In the genomic region with DNA sequence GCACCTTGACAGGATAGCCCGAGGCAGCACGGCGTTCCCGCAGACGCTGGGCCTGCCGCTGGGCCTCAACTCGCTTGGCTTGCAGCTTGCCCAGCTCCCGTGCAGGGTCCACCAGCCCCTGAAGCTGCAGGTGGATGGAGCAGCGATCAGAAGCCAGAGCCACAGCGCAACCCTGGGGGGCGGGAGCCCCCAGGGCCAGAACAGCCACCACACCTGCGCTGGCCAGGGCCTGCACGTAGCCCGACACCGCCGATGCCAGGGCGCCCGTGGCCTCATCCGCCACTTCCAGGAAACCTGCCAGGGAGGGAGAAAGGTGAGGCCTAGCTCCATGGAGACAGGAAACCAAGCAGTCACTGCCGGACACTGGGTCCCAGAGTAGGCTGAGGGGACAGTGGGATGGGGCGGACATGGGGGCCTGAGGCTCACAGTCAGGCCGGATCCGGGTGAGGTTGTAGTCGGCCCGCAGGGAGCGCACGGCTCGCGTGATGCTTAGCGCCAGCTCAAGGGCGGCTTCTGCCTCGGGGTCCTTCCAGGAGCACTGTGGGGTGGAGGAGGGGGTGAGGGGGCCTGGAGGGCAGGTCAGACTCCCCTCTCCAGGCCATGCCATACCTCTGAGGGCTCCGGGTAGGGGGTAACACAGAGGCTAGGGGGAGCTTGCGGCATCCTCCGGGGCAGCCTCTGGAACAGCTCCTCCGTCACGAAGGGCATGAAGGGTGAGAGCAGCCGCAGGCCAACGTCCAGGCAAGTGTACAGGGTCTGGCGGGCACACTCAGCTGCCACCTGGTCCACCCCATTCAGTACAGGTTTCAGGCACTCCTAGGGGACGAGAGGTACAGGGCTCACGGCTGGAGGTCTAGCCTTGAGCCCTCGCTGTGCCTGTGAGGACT, we compare ENCODE assay signal across 24 cellular contexts. TPM values are rescaled to one million over a fixed set of nuclear protein-coding genes. Genes with fewer than 3 reads are reported as not detected.
DNase-seq lines count a peak whose midpoint lies in the region; ATAC-seq, FAIRE-seq and TF ChIP-seq lines count a peak whose summit lies in the region.
"Had no signal": no experiment of that assay in that cellular context is flagged by ENCODE, and none has a peak within 500 bp of the region (broad histone marks: within the 10 kb centered on the region; RNA-seq: fewer than 3 reads in every experiment).

No MANE protein-coding gene starts in this region.

- TF ChIP-seq CTCF in cardiac muscle cell (IDR thresholded peaks at IDR 0.05; ENCODE audit: low read depth, low read length), result no peak
- no peak for TF ChIP-seq CTCF in GM12878 (IDR thresholded peaks at IDR 0.05 in 2 of 3, conservative IDR thresholded peaks at IDR 0.05 in 1 of 3; ENCODE audit: control insufficient read depth in 2 of 3, extremely low read depth in 1 of 3, insufficient read depth in 1 of 3, low read depth in 3 of 3, low read length in 3 of 3)
- TF ChIP-seq CTCF in right lobe of liver (IDR thresholded peaks at IDR 0.05), result no peak
- no peak for TF ChIP-seq CTCF in stomach (IDR thresholded peaks at IDR 0.05)
- TF ChIP-seq CTCF in Peyer's patch (IDR thresholded peaks at IDR 0.05), result no peak

- POLR2A ChIA-PET in GM12878 (lab: Charles Lee), result interaction anchor here (0.5 to 3.2 kb wide), 3 partner anchors 35 to 51 kb away, joined by 4 to 12 read pairs (median 4); a partner anchor contains a TSS

- no peaks in the 10 kb centered on the region for H3K9me3 Mint-ChIP-seq in activated T-helper 2 cell treated with anti-CD3 and anti-CD28 coated beads, Interferon-gamma antibody, Interleukin-2, Interleukin-4, amounts not matched to agents 10 μg/mL and 5 μg/mL and 100 μg/mL, durations not matched to agents 14 hours and 24 hours and 36 hours
- H3K9me3 Mint-ChIP-seq: HFFc6 had no signal

- in situ Hi-C loops in GM12878 (cut with MboI), result no loop called here

- no peaks in the 10 kb centered on the region for H3K27me3 Mint-ChIP-seq in activated T-helper 2 cell treated with anti-CD3 and anti-CD28 coated beads, Interferon-gamma antibody, Interleukin-2, Interleukin-4, amounts not matched to agents 10 μg/mL and 5 μg/mL and 100 μg/mL, durations not matched to agents 14 hours and 24 hours and 36 hours (ENCODE audit: low read depth)

- RAD21 ChIA-PET in GM12878 (lab: Charles Lee; ENCODE audit: unreplicated experiment), result interaction anchor here (0.6 to 1.3 kb wide), 2 partner anchors 83 to 131 kb away, joined by 3 to 4 read pairs; a partner anchor contains a TSS

- H3K4me1 ChIP-seq in cardiac muscle cell (ENCODE audit: low read depth), result peaks cover 22% of the 10 kb centered on the region
- H3K4me1 ChIP-seq in GM12878 (ENCODE audit: control insufficient read depth, insufficient read depth, low read length), result peaks cover 18% of the 10 kb centered on the region
- H3K4me1 ChIP-seq in right lobe of liver, result peaks cover 0 to 25% (median 6%) of the 10 kb centered on the region in 4 donors
- peaks cover 24 to 37% (median 29%) of the 10 kb centered on the region in 4 donors for H3K4me1 ChIP-seq in stomach
- H3K4me1 ChIP-seq in Peyer's patch, result peaks cover 0 to 22% (median 6%) of the 10 kb centered on the region in 4 donors

- no peak overlapping the region for H3K9ac ChIP-seq in GM12878 (ENCODE audit: control insufficient read depth, insufficient read depth, low read length)
- H3K9ac ChIP-seq: GM23248, KMS-11 had no signal

- intact Hi-C loops in cardiac septum (cut with DNase I) (no loop called here), GM12878 (cut with micrococcal nuclease; ENCODE audit: unreplicated experiment) (loop anchor here (10.0 kb wide), 1 partner anchor 46 kb away; a partner anchor contains a TSS), right lobe of liver (cut with DNase I) (loop anchor here (10.0 kb wide), 1 partner anchor 56 kb away; no protein-coding TSS in a partner anchor), stomach (cut with DNase I; ENCODE audit: low total_unique reads) (no loop called here)
- intact Hi-C loops in activated T-helper 2 cell treated with anti-CD3 and anti-CD28 coated beads, Interferon-gamma antibody, Interleukin-2, Interleukin-4, amounts not matched to agents 10 μg/mL and 5 μg/mL and 100 μg/mL, durations not matched to agents 14 hours and 24 hours and 36 hours (cut with micrococcal nuclease), result no loop called here

- H3K27me3 ChIP-seq in cardiac muscle cell, result no peaks in the 10 kb centered on the region
- no peaks in the 10 kb centered on the region for H3K27me3 ChIP-seq in GM12878 (replicated peaks in 1 of 2; ENCODE audit: control insufficient read depth in 2 of 2, insufficient read depth in 2 of 2, low read length in 1 of 2)
- H3K27me3 ChIP-seq in right lobe of liver, result no peaks in the 10 kb centered on the region
- no peaks in the 10 kb centered on the region for H3K27me3 ChIP-seq in stomach
- no peaks in the 10 kb centered on the region for H3K27me3 ChIP-seq in Peyer's patch
- H3K27me3 ChIP-seq: SJSA1 had no signal

- peak; percentile 41; the same call in 1 of the 2 replicates for TF ChIP-seq POLR2A in GM12878 (IDR thresholded peaks at IDR 0.05; ENCODE audit: low read depth, low read length)
- TF ChIP-seq POLR2A in right lobe of liver (IDR thresholded peaks at IDR 0.05), result no peak
- no peak for TF ChIP-seq POLR2A in stomach (IDR thresholded peaks at IDR 0.05)
- no peak for TF ChIP-seq POLR2A in Peyer's patch (IDR thresholded peaks at IDR 0.05)

- no peak for TF ChIP-seq RAD21 in GM12878 (IDR thresholded peaks at IDR 0.05; ENCODE audit: insufficient read depth, low read depth, low read length)

- BruUV-seq in GM12878 (replicated peaks; lab: Mats Ljungman, UMichigan), result no TSS peak

- H3K36me3 ChIP-seq in cardiac muscle cell (no peaks in the 10 kb centered on the region), GM12878 (ENCODE audit: control insufficient read depth in 2 of 2, insufficient read depth in 2 of 2, low read length in 1 of 2) (peaks cover 0 to 39% of the 10 kb centered on the region in 2 experiments; a peak in 3 of 4 replicates), right lobe of liver (peaks cover 0 to 31% (median 15%) of the 10 kb centered on the region in 4 donors), stomach (peaks cover 52 to 65% (median 64%) of the 10 kb centered on the region in 4 donors), Peyer's patch (peaks cover 0 to 61% (median 0%) of the 10 kb centered on the region in 3 donors)

- SMC1A ChIA-PET in GM12878 (lab: Charles Lee; ENCODE audit: uncharacterized antibody, unreplicated experiment), result interaction anchor here (1.1 to 1.4 kb wide), 2 partner anchors 26 to 42 kb away, joined by 4 read pairs; no protein-coding TSS in a partner anchor

- H3K36me3 Mint-ChIP-seq in activated T-helper 2 cell treated with anti-CD3 and anti-CD28 coated beads, Interferon-gamma antibody, Interleukin-2, Interleukin-4, amounts not matched to agents 10 μg/mL and 5 μg/mL and 100 μg/mL, durations not matched to agents 14 hours and 24 hours and 36 hours (ENCODE audit: low read depth), result peaks cover 43% of the 10 kb centered on the region

- ATAC-seq in GM12878, result no peak
- ATAC-seq in right lobe of liver, result peak in 1 of 4 donors; percentile 17

- no peak overlapping the region for H3K4me3 Mint-ChIP-seq in activated T-helper 2 cell treated with anti-CD3 and anti-CD28 coated beads, Interferon-gamma antibody, Interleukin-2, Interleukin-4, amounts not matched to agents 10 μg/mL and 5 μg/mL and 100 μg/mL, durations not matched to agents 14 hours and 24 hours and 36 hours (ENCODE audit: low read depth)
- H3K4me3 Mint-ChIP-seq: HFFc6 had no signal

- no peak overlapping the region for H3K27ac Mint-ChIP-seq in activated T-helper 2 cell treated with anti-CD3 and anti-CD28 coated beads, Interferon-gamma antibody, Interleukin-2, Interleukin-4, amounts not matched to agents 10 μg/mL and 5 μg/mL and 100 μg/mL, durations not matched to agents 14 hours and 24 hours and 36 hours

- TF ChIP-seq EP300 in GM12878 (IDR thresholded peaks at IDR 0.05; ENCODE audit: borderline replicate concordance in 1 of 2, control insufficient read depth in 1 of 2, low read depth in 2 of 2, low read length in 2 of 2) (no peak), stomach (IDR thresholded peaks at IDR 0.05) (no peak)

- FAIRE-seq in GM12878 (lab: Jason Lieb, UNC) (no peak), urothelium cell line (lab: Jason Lieb, UNC) (no peak)
- FAIRE-seq: D721Med, GM18507 had no signal

- H4K20me1 ChIP-seq in GM12878 (ENCODE audit: control insufficient read depth, insufficient read depth), result no peaks in the 10 kb centered on the region

- no peak for DNase-seq in cardiac muscle cell (ENCODE audit: low read depth in 1 of 2, low spot score in 1 of 2)
- no peak for DNase-seq in cardiac septum (ENCODE audit: low spot score)
- DNase-seq in GM12878 (ENCODE audit: low read depth, low spot score), result no peak
- peak in 2 of 3 donors; percentile 48 to 78 for DNase-seq in right lobe of liver
- peak; percentile 41 for DNase-seq in stomach
- DNase-seq in activated T-helper 2 cell treated with anti-CD3 and anti-CD28 coated beads, Interferon-gamma antibody, Interleukin-2, Interleukin-4, amounts not matched to agents 10 μg/mL and 5 μg/mL and 100 μg/mL, durations not matched to agents 14 hours and 24 hours and 36 hours (ENCODE audit: low spot score), result no peak
- no peak for DNase-seq in urothelium cell line (ENCODE audit: low spot score)
- DNase-seq in Peyer's patch, result no peak
- DNase-seq: GM23248, H7, HFFc6, IMR-90, NCI-H1048, NCI-H1417, NCI-H1694, NCI-H2029 treated with DMSO at 0.1 percent for 48 hours, NCI-H446 treated with DMSO at 0.1 percent for 48 hours, NCI-H526, NCI-H82, Right ventricle myocardium superior had no signal

- no peak overlapping the region for H3K4me3 ChIP-seq in cardiac muscle cell
- H3K4me3 ChIP-seq in GM12878, result no peak overlapping the region
- H3K4me3 ChIP-seq in right lobe of liver, result no peak overlapping the region
- no peak overlapping the region for H3K4me3 ChIP-seq in stomach
- no peak overlapping the region for H3K4me3 ChIP-seq in Peyer's patch
- H3K4me3 ChIP-seq: GM23248, SJSA1 had no signal

- no peak overlapping the region for H3K4me2 ChIP-seq in GM12878 (ENCODE audit: control insufficient read depth, insufficient read depth)
- H3K4me2 ChIP-seq: KMS-11 had no signal

- H3K79me2 ChIP-seq in GM12878 (ENCODE audit: control insufficient read depth, insufficient read depth, low read length), result no peaks in the 10 kb centered on the region

- CTCF ChIA-PET in GM12878 (lab: Yijun Ruan, JAX), result interaction anchor here (0.7 to 4.1 kb wide), 4 partner anchors 11 to 44 kb away, joined by 3 to 12 read pairs (median 6); a partner anchor contains a TSS

- H3K9me3 ChIP-seq in cardiac muscle cell (ENCODE audit: low read depth), result no peaks in the 10 kb centered on the region
- H3K9me3 ChIP-seq in GM12878 (replicated peaks; ENCODE audit: control insufficient read depth, insufficient read depth, low read length), result no peaks in the 10 kb centered on the region
- no peaks in the 10 kb centered on the region for H3K9me3 ChIP-seq in right lobe of liver
- H3K9me3 ChIP-seq in stomach, result no peaks in the 10 kb centered on the region
- no peaks in the 10 kb centered on the region for H3K9me3 ChIP-seq in Peyer's patch
- H3K9me3 ChIP-seq: SJSA1 had no signal

- peaks cover 19% of the 10 kb centered on the region for H3K4me1 Mint-ChIP-seq in activated T-helper 2 cell treated with anti-CD3 and anti-CD28 coated beads, Interferon-gamma antibody, Interleukin-2, Interleukin-4, amounts not matched to agents 10 μg/mL and 5 μg/mL and 100 μg/mL, durations not matched to agents 14 hours and 24 hours and 36 hours (ENCODE audit: low read depth)

- WGBS in GM12878 (ENCODE audit: insufficient coverage, insufficient replicate concordance, low lambda C conversion rate, missing lambda C conversion rate), result 96% methylated on average over 35 of the region's 43 CpGs
- WGBS in right lobe of liver (ENCODE audit: insufficient coverage, low coverage, low lambda C conversion rate, missing lambda C conversion rate), result no CpG with 5 or more reads among the region's 43 CpGs
- WGBS in stomach, 5 donors, result 75 to 93% (median 87%) methylated on average over 27 to 43 of the region's 43 CpGs

- H3K27ac ChIP-seq in cardiac muscle cell (peak overlapping the region; percentile 91), GM12878 (ENCODE audit: control insufficient read depth, insufficient read depth) (no peak overlapping the region), right lobe of liver (no peak overlapping the region), stomach (peak overlapping the region in 4 of 5 donors; percentile 8 to 83 (median 56)), Peyer's patch (no peak overlapping the region)
- H3K27ac ChIP-seq: GM23248, SJSA1 had no signal

- H2AFZ ChIP-seq in GM12878 (ENCODE audit: control insufficient read depth, low read depth, low read length), result no peak overlapping the region
- H2AFZ ChIP-seq: GM23248 had no signal

RNA-seq across cellular contexts. Expression of a gene that starts 2.1 kb away (rescaled TPM):
- total RNA-seq in cardiac muscle cell (16.1 and 24.7 TPM in 2 replicates), cardiac septum (21.5 TPM), GM12878 (2014; rRNA removed) (2.0 and 2.7 TPM in 2 replicates), GM12878 (2014; rRNA removed; fragmentation: Illumina TruSeq; extraction: Trizol) (0.94 and 1.2 TPM in 2 replicates), GM12878 (2021) (2.3 and 3.1 TPM in 2 replicates), right lobe of liver (1 to 10 TPM; 1.2 to 5.2 (median 2.7) TPM), stomach (10 to 100 TPM in 1 of 5 donors, 1 to 10 TPM in 3, not detected in 1; 4.2 to 18.3 (median 7.5) TPM), Peyer's patch (10 to 100 TPM in 3 of 4 donors, not detected in 1; 16.8 to 26.0 (median 19.7) TPM)
- polyA plus RNA-seq in cardiac muscle cell (9.9 and 12.3 TPM in 2 replicates), GM12878 (2011; rRNA removed) (1.1 and 1.3 TPM in 2 replicates), GM12878 (2014; fragmentation: Illumina TruSeq; extraction: Trizol) (1.0 TPM in 1 of 2 replicates, not detected in the other), GM12878 (2014; fragmentation: Nextera tagmentation; extraction: Ambion mirVana) (under 1 TPM in 1 of 2 experiments, not detected in 1; 0.11 TPM), GM12878 (2014; rRNA removed) (2.6 and 3.0 TPM in 2 replicates), GM12878 (2016; fragmentation: Nextera tagmentation; extraction: Ambion mirVana) (1 to 10 TPM; 1.2 TPM), stomach (1 to 10 TPM; 1.3 to 1.4 (median 1.4) TPM)
- 7.5 and 10.4 TPM in 2 replicates for total RNA-seq in GM12878 (2013; cell fraction: nucleolus; rRNA removed)
- polyA plus RNA-seq in GM12878 (2011; ENCODE audit: low read depth), result 0.33 TPM
- 1.4 and 1.8 TPM in 2 replicates for polyA plus RNA-seq in GM12878 (2011; cell fraction: cytosol; rRNA removed)
- polyA plus RNA-seq in GM12878 (2011; cell fraction: nucleus; rRNA removed), result 12.8 and 13.9 TPM in 2 replicates
- polyA plus RNA-seq in GM12878 (2012), result 1.2 and 1.4 TPM in 2 replicates
- polyA minus RNA-seq in GM12878 (2011; rRNA and poly(A)+ RNA removed), result 1.6 and 2.3 TPM in 2 replicates
- 2.5 TPM in 1 of 2 replicates, not detected in the other for polyA minus RNA-seq in GM12878 (2011; cell fraction: cytosol; rRNA and poly(A)+ RNA removed)
- 3.5 and 6.2 TPM in 2 replicates for polyA minus RNA-seq in GM12878 (2011; cell fraction: nucleus; rRNA and poly(A)+ RNA removed)
- 5.6 and 5.9 TPM in 2 replicates for total RNA-seq in activated T-helper 2 cell treated with anti-CD3 and anti-CD28 coated beads, Interferon-gamma antibody, Interleukin-2, Interleukin-4, amounts not matched to agents 10 μg/mL and 5 μg/mL and 100 μg/mL, durations not matched to agents 14 hours and 24 hours and 36 hours
- total RNA-seq: SJSA1 had no signal

RNA-seq across cellular contexts. Expression of a gene that starts 16.3 kb away (rescaled TPM):
- total RNA-seq in cardiac muscle cell, result 46.3 and 49.7 TPM in 2 replicates
- 51.5 and 63.9 TPM in 2 replicates for polyA plus RNA-seq in cardiac muscle cell
- total RNA-seq in cardiac septum, result 35.0 TPM
- 71.4 and 80.0 TPM in 2 replicates for total RNA-seq in GM12878 (2013; cell fraction: nucleolus; rRNA removed)
- 61.4 and 90.1 TPM in 2 replicates for total RNA-seq in GM12878 (2014; rRNA removed)
- total RNA-seq in GM12878 (2014; rRNA removed; fragmentation: Illumina TruSeq; extraction: Trizol), result 63.8 and 69.1 TPM in 2 replicates
- 232 and 243 TPM in 2 replicates for total RNA-seq in GM12878 (2021)
- polyA plus RNA-seq in GM12878 (2011; ENCODE audit: low read depth), result 31.0 TPM
- polyA plus RNA-seq in GM12878 (2011; rRNA removed), result 11.3 and 15.8 TPM in 2 replicates
- 28.9 and 30.5 TPM in 2 replicates for polyA plus RNA-seq in GM12878 (2011; cell fraction: cytosol; rRNA removed)
- 193 and 303 TPM in 2 replicates for polyA plus RNA-seq in GM12878 (2011; cell fraction: nucleus; rRNA removed)
- 42.8 and 46.7 TPM in 2 replicates for polyA plus RNA-seq in GM12878 (2012)
- polyA plus RNA-seq in GM12878 (2014; fragmentation: Illumina TruSeq; extraction: Trizol), result 92.9 and 138 TPM in 2 replicates
- 1 to 10 TPM; 1.2 to 5.7 TPM for polyA plus RNA-seq in GM12878 (2014; fragmentation: Nextera tagmentation; extraction: Ambion mirVana)
- 71.3 and 92.5 TPM in 2 replicates for polyA plus RNA-seq in GM12878 (2014; rRNA removed)
- 100 to 1,000 TPM; 121 to 155 TPM for polyA plus RNA-seq in GM12878 (2016; fragmentation: Nextera tagmentation; extraction: Ambion mirVana)
- polyA minus RNA-seq in GM12878 (2011; rRNA and poly(A)+ RNA removed), result 35.0 and 60.0 TPM in 2 replicates
- 52.5 and 54.9 TPM in 2 replicates for polyA minus RNA-seq in GM12878 (2011; cell fraction: cytosol; rRNA and poly(A)+ RNA removed)
- polyA minus RNA-seq in GM12878 (2011; cell fraction: nucleus; rRNA and poly(A)+ RNA removed), result 42.4 and 91.2 TPM in 2 replicates
- 10 to 100 TPM; 31.0 to 58.1 (median 41.0) TPM for total RNA-seq in right lobe of liver
- total RNA-seq in stomach, result 10 to 100 TPM; 21.6 to 56.5 (median 24.1) TPM
- 10 to 100 TPM; 11.0 to 31.8 (median 27.7) TPM for polyA plus RNA-seq in stomach
- 166 and 176 TPM in 2 replicates for total RNA-seq in activated T-helper 2 cell treated with anti-CD3 and anti-CD28 coated beads, Interferon-gamma antibody, Interleukin-2, Interleukin-4, amounts not matched to agents 10 μg/mL and 5 μg/mL and 100 μg/mL, durations not matched to agents 14 hours and 24 hours and 36 hours
- 10 to 100 TPM; 33.9 to 53.6 (median 44.7) TPM for total RNA-seq in Peyer's patch

RNA-seq across cellular contexts. Expression of a gene that starts 16.8 kb away (rescaled TPM):
- total RNA-seq in cardiac muscle cell, result 3.9 and 11.6 TPM in 2 replicates
- 2.1 and 4.2 TPM in 2 replicates for polyA plus RNA-seq in cardiac muscle cell
- total RNA-seq in cardiac septum, result 0.86 TPM
- 19.2 and 21.8 TPM in 2 replicates for total RNA-seq in GM12878 (2013; cell fraction: nucleolus; rRNA removed)
- 3.4 and 6.3 TPM in 2 replicates for total RNA-seq in GM12878 (2014; rRNA removed)
- 6.0 and 6.1 TPM in 2 replicates for total RNA-seq in GM12878 (2014; rRNA removed; fragmentation: Illumina TruSeq; extraction: Trizol)
- 8.6 and 13.0 TPM in 2 replicates for total RNA-seq in GM12878 (2021)
- polyA plus RNA-seq in GM12878 (2011; ENCODE audit: low read depth), result 11.4 TPM
- polyA plus RNA-seq in GM12878 (2011; rRNA removed), result 3.2 and 5.6 TPM in 2 replicates
- 1.7 TPM in 2 replicates for polyA plus RNA-seq in GM12878 (2011; cell fraction: cytosol; rRNA removed)
- 53.4 and 54.9 TPM in 2 replicates for polyA plus RNA-seq in GM12878 (2011; cell fraction: nucleus; rRNA removed)
- polyA plus RNA-seq in GM12878 (2012), result 10.0 and 18.1 TPM in 2 replicates
- polyA plus RNA-seq in GM12878 (2014; fragmentation: Illumina TruSeq; extraction: Trizol), result 9.5 and 15.4 TPM in 2 replicates
- polyA plus RNA-seq in GM12878 (2014; fragmentation: Nextera tagmentation; extraction: Ambion mirVana), result 1 to 10 TPM; 1.6 to 3.1 TPM
- 10.4 and 12.2 TPM in 2 replicates for polyA plus RNA-seq in GM12878 (2014; rRNA removed)
- 1 to 10 TPM; 3.5 to 4.7 TPM for polyA plus RNA-seq in GM12878 (2016; fragmentation: Nextera tagmentation; extraction: Ambion mirVana)
- not detected in 2 replicates for polyA minus RNA-seq in GM12878 (2011; rRNA and poly(A)+ RNA removed)
- polyA minus RNA-seq in GM12878 (2011; cell fraction: cytosol; rRNA and poly(A)+ RNA removed), result not detected in 2 replicates
- 1.1 and 5.0 TPM in 2 replicates for polyA minus RNA-seq in GM12878 (2011; cell fraction: nucleus; rRNA and poly(A)+ RNA removed)
- 1 to 10 TPM in 2 of 6 experiments, under 1 TPM in 3, not detected in 1; 0.62 to 1.6 (median 0.90) TPM for total RNA-seq in right lobe of liver
- total RNA-seq in stomach, result 10 to 100 TPM in 2 of 5 donors, 1 to 10 TPM in 2, not detected in 1; 2.7 to 40.8 (median 7.6) TPM
- polyA plus RNA-seq in stomach, result 1 to 10 TPM; 2.4 to 5.4 (median 2.9) TPM
- 16.4 and 18.9 TPM in 2 replicates for total RNA-seq in activated T-helper 2 cell treated with anti-CD3 and anti-CD28 coated beads, Interferon-gamma antibody, Interleukin-2, Interleukin-4, amounts not matched to agents 10 μg/mL and 5 μg/mL and 100 μg/mL, durations not matched to agents 14 hours and 24 hours and 36 hours
- 10 to 100 TPM in 1 of 4 donors, 1 to 10 TPM in 3; 6.6 to 10.3 (median 9.5) TPM for total RNA-seq in Peyer's patch
- total RNA-seq: IMR-90 had no signal

RNA-seq across cellular contexts. Expression of a gene that starts 27.5 kb away (rescaled TPM):
- total RNA-seq in cardiac muscle cell, result 58.9 and 64.2 TPM in 2 replicates
- polyA plus RNA-seq in cardiac muscle cell, result 76.8 and 88.6 TPM in 2 replicates
- total RNA-seq in cardiac septum, result 24.0 TPM
- total RNA-seq in GM12878 (2013; cell fraction: nucleolus; rRNA removed), result 5.2 and 7.8 TPM in 2 replicates
- 146 and 163 TPM in 2 replicates for total RNA-seq in GM12878 (2014; rRNA removed)
- total RNA-seq in GM12878 (2014; rRNA removed; fragmentation: Illumina TruSeq; extraction: Trizol), result 97.1 and 99.1 TPM in 2 replicates
- total RNA-seq in GM12878 (2021), result 117 and 123 TPM in 2 replicates
- polyA plus RNA-seq in GM12878 (2011; ENCODE audit: low read depth), result 82.2 TPM
- polyA plus RNA-seq in GM12878 (2011; rRNA removed), result 81.9 and 101 TPM in 2 replicates
- 186 and 196 TPM in 2 replicates for polyA plus RNA-seq in GM12878 (2011; cell fraction: cytosol; rRNA removed)
- 68.3 and 79.7 TPM in 2 replicates for polyA plus RNA-seq in GM12878 (2011; cell fraction: nucleus; rRNA removed)
- 82.7 and 97.0 TPM in 2 replicates for polyA plus RNA-seq in GM12878 (2012)
- polyA plus RNA-seq in GM12878 (2014; fragmentation: Illumina TruSeq; extraction: Trizol), result 116 and 131 TPM in 2 replicates
- polyA plus RNA-seq in GM12878 (2014; fragmentation: Nextera tagmentation; extraction: Ambion mirVana), result 100 to 1,000 TPM; 245 to 248 TPM
- polyA plus RNA-seq in GM12878 (2014; rRNA removed), result 143 and 165 TPM in 2 replicates
- polyA plus RNA-seq in GM12878 (2016; fragmentation: Nextera tagmentation; extraction: Ambion mirVana), result 100 to 1,000 TPM; 238 to 276 TPM
- 102 and 120 TPM in 2 replicates for polyA minus RNA-seq in GM12878 (2011; rRNA and poly(A)+ RNA removed)
- 47.5 and 49.6 TPM in 2 replicates for polyA minus RNA-seq in GM12878 (2011; cell fraction: cytosol; rRNA and poly(A)+ RNA removed)
- polyA minus RNA-seq in GM12878 (2011; cell fraction: nucleus; rRNA and poly(A)+ RNA removed), result 10.9 and 15.6 TPM in 2 replicates
- 10 to 100 TPM; 11.0 to 26.1 (median 11.6) TPM for total RNA-seq in right lobe of liver
- total RNA-seq in stomach, result 10 to 100 TPM in 3 of 5 donors, 1 to 10 TPM in 1, not detected in 1; 6.7 to 34.5 (median 11.4) TPM
- 10 to 100 TPM; 45.2 to 55.8 (median 50.4) TPM for polyA plus RNA-seq in stomach
- total RNA-seq in activated T-helper 2 cell treated with anti-CD3 and anti-CD28 coated beads, Interferon-gamma antibody, Interleukin-2, Interleukin-4, amounts not matched to agents 10 μg/mL and 5 μg/mL and 100 μg/mL, durations not matched to agents 14 hours and 24 hours and 36 hours, result 130 TPM in 2 replicates
- 10 to 100 TPM; 11.8 to 42.9 (median 19.1) TPM for total RNA-seq in Peyer's patch

RNA-seq across cellular contexts. Expression of a gene that starts 35.8 kb away (rescaled TPM):
- total RNA-seq in cardiac muscle cell (1.6 and 3.1 TPM in 2 replicates), cardiac septum (2.4 TPM), GM12878 (2014; rRNA removed) (1.2 and 1.4 TPM in 2 replicates), GM12878 (2014; rRNA removed; fragmentation: Illumina TruSeq; extraction: Trizol) (1.4 and 1.6 TPM in 2 replicates), GM12878 (2021) (1.5 and 1.6 TPM in 2 replicates), right lobe of liver (1 to 10 TPM in 1 of 6 experiments, under 1 TPM in 5; 0.37 to 1.2 (median 0.56) TPM), stomach (1 to 10 TPM in 2 of 5 donors, not detected in 3; 1.1 to 1.7 TPM), Peyer's patch (1 to 10 TPM in 2 of 4 donors, under 1 TPM in 1, not detected in 1; 0.88 to 1.7 (median 1.5) TPM)
- polyA plus RNA-seq in cardiac muscle cell (4.5 and 5.2 TPM in 2 replicates), GM12878 (2011; rRNA removed) (1.8 and 1.9 TPM in 2 replicates), GM12878 (2014; fragmentation: Illumina TruSeq; extraction: Trizol) (1.5 and 1.6 TPM in 2 replicates), GM12878 (2014; fragmentation: Nextera tagmentation; extraction: Ambion mirVana) (under 1 TPM; 0.69 TPM), GM12878 (2014; rRNA removed) (1.4 and 1.6 TPM in 2 replicates), GM12878 (2016; fragmentation: Nextera tagmentation; extraction: Ambion mirVana) (1 to 10 TPM; 1.6 to 2.5 TPM), stomach (under 1 TPM; 0.46 to 0.98 (median 0.75) TPM)
- 0.66 and 1.0 TPM in 2 replicates for total RNA-seq in GM12878 (2013; cell fraction: nucleolus; rRNA removed)
- polyA plus RNA-seq in GM12878 (2011; ENCODE audit: low read depth), result 0.67 TPM
- polyA plus RNA-seq in GM12878 (2011; cell fraction: cytosol; rRNA removed), result 1.1 TPM in 2 replicates
- 0.82 and 1.1 TPM in 2 replicates for polyA plus RNA-seq in GM12878 (2011; cell fraction: nucleus; rRNA removed)
- polyA plus RNA-seq in GM12878 (2012), result 0.54 and 0.86 TPM in 2 replicates
- 1.3 and 1.4 TPM in 2 replicates for polyA minus RNA-seq in GM12878 (2011; rRNA and poly(A)+ RNA removed)
- 0.94 TPM in 1 of 2 replicates, not detected in the other for polyA minus RNA-seq in GM12878 (2011; cell fraction: cytosol; rRNA and poly(A)+ RNA removed)
- 0.29 and 0.36 TPM in 2 replicates for polyA minus RNA-seq in GM12878 (2011; cell fraction: nucleus; rRNA and poly(A)+ RNA removed)
- total RNA-seq in activated T-helper 2 cell treated with anti-CD3 and anti-CD28 coated beads, Interferon-gamma antibody, Interleukin-2, Interleukin-4, amounts not matched to agents 10 μg/mL and 5 μg/mL and 100 μg/mL, durations not matched to agents 14 hours and 24 hours and 36 hours, result 2.1 and 2.4 TPM in 2 replicates

Comparison
In these comparisons a context has a peak if more than half of its experiments do, and no peak if none do; other contexts are left out.
1. DNase-seq: peak in right lobe of liver (2 of 3) and stomach (single experiment); none in cardiac muscle cell (0 of 2), cardiac septum (single experiment), GM12878 (single experiment), activated T-helper 2 cell treated with anti-CD3 and anti-CD28 coated beads, Interferon-gamma antibody, Interleukin-2, Interleukin-4, amounts not matched to agents 10 μg/mL and 5 μg/mL and 100 μg/mL, durations not matched to agents 14 hours and 24 hours and 36 hours (single experiment), urothelium cell line (single experiment) and Peyer's patch (0 of 3).
2. H3K27ac ChIP-seq: peak in cardiac muscle cell (single experiment) and stomach (4 of 5); none in GM12878 (single experiment), right lobe of liver (0 of 3) and Peyer's patch (0 of 4).
3. intact Hi-C loops: an anchor here in GM12878 (10.0 kb wide) and right lobe of liver (10.0 kb wide); none called in cardiac septum, stomach and activated T-helper 2 cell treated with anti-CD3 and anti-CD28 coated beads, Interferon-gamma antibody, Interleukin-2, Interleukin-4, amounts not matched to agents 10 μg/mL and 5 μg/mL and 100 μg/mL, durations not matched to agents 14 hours and 24 hours and 36 hours.